In the genomic region with DNA sequence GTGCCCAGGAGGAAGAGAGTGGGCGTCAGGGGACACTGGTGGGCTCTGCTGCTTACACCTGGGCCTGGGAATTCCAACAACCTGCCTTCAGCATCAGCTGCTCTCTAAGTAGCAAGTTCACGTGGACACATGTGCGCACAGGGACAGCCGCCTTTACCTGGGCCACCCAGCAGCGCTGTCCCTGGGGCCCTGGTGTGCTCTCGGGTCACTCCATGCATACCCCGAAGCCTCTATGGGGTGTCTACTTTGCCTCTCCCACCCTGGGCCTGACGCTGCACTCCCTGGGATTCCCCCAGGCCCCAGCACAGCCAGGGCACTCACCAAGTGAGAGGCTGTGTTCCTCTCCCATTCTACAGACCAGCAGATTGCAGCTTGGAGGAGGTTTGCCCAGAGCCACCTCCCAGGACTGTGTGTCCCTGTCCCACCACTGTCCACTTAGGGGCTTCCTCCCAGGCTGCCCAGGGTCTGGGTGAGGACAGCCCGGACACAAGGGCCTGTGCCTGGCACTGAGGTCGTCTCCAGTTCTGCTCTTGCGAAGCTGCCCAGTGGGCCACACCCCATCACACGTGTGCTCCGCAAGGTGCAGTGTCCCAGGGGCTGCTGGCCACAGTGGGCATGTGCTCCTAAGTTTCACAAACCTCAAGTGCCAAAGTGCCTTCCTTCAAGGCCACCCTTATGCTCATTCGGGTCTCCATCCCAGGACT, we compare ENCODE assay signal across 12 cellular contexts. TPM values are rescaled to one million over a fixed set of nuclear protein-coding genes. Genes with fewer than 3 reads are reported as not detected.
DNase-seq lines count a peak whose midpoint lies in the region; ATAC-seq, FAIRE-seq and TF ChIP-seq lines count a peak whose summit lies in the region.
"Had no signal": no experiment of that assay in that cellular context is flagged by ENCODE, and none has a peak within 500 bp of the region (broad histone marks: within the 10 kb centered on the region; RNA-seq: fewer than 3 reads in every experiment).

No MANE protein-coding gene starts in this region.

- no peak overlapping the region for H3K4me3 Mint-ChIP-seq in T-helper 1 cell treated with Interleukin-12 subunit alpha and Interleukin-12 subunit beta and Interleukin-4 antibody, amounts not matched to agents 30 μg/mL and 1 μg/mL, for 36 hours

- H4K91ac ChIP-seq in mesenchymal stem cell (ENCODE audit: low read length), result peak overlapping the region; percentile 73

- H3K9me3 ChIP-seq in GM12878 (replicated peaks; ENCODE audit: control insufficient read depth, insufficient read depth, low read length), result no peaks in the 10 kb centered on the region
- no peaks in the 10 kb centered on the region for H3K9me3 ChIP-seq in mesenchymal stem cell (ENCODE audit: control insufficient read depth, low read length)
- no peaks in the 10 kb centered on the region for H3K9me3 ChIP-seq in subcutaneous abdominal adipose tissue (ENCODE audit: control insufficient read depth in 5 of 5, low read length in 5 of 5)

- peaks cover 0 to 4% of the 10 kb centered on the region in 2 experiments; a peak in 2 of 4 replicates for H3K36me3 ChIP-seq in GM12878 (ENCODE audit: control insufficient read depth in 2 of 2, insufficient read depth in 2 of 2, low read length in 1 of 2)
- H3K36me3 ChIP-seq in mesenchymal stem cell (ENCODE audit: control insufficient read depth in 1 of 2, insufficient read depth in 2 of 2, low read depth in 1 of 2, low read length in 2 of 2), result peaks cover 16 to 32% of the 10 kb centered on the region in 2 experiments
- peaks cover 0 to 35% (median 19%) of the 10 kb centered on the region in 5 donors for H3K36me3 ChIP-seq in subcutaneous abdominal adipose tissue (ENCODE audit: control insufficient read depth in 5 of 5, insufficient read depth in 5 of 5, low read length in 5 of 5)

- 64% methylated on average over 14 of the region's 14 CpGs for WGBS in GM12878 (ENCODE audit: insufficient coverage, insufficient replicate concordance, low lambda C conversion rate, missing lambda C conversion rate)
- 97% methylated on average over 14 of the region's 14 CpGs for WGBS in mesenchymal stem cell

- H2AFZ ChIP-seq in GM12878 (ENCODE audit: control insufficient read depth, low read depth, low read length) (no peak overlapping the region), mesenchymal stem cell (ENCODE audit: low read depth, low read length) (no peak overlapping the region)

- no peak for FAIRE-seq in GM12878 (lab: Jason Lieb, UNC)

- RAD21 ChIA-PET in GM12878 (lab: Charles Lee; ENCODE audit: unreplicated experiment), result interaction anchor here (5.4 kb wide), 1 partner anchor 20 kb away, joined by 21 read pairs; no protein-coding TSS in a partner anchor

- H3K18ac ChIP-seq in mesenchymal stem cell (ENCODE audit: low read depth in 1 of 2, low read length in 2 of 2), result peak overlapping the region; percentile 27 to 28

- no peak for TF ChIP-seq RAD21 in GM12878 (IDR thresholded peaks at IDR 0.05; ENCODE audit: insufficient read depth, low read depth, low read length)

- no peak for TF ChIP-seq EP300 in GM12878 (IDR thresholded peaks at IDR 0.05; ENCODE audit: borderline replicate concordance in 1 of 2, control insufficient read depth in 1 of 2, low read depth in 2 of 2, low read length in 2 of 2)

- no peaks in the 10 kb centered on the region for H3K9me3 Mint-ChIP-seq in T-helper 1 cell treated with Interleukin-12 subunit alpha and Interleukin-12 subunit beta and Interleukin-4 antibody, amounts not matched to agents 30 μg/mL and 1 μg/mL, for 36 hours

- no peak overlapping the region for H3K9ac ChIP-seq in GM12878 (ENCODE audit: control insufficient read depth, insufficient read depth, low read length)
- H3K9ac ChIP-seq in mesenchymal stem cell (ENCODE audit: low read length), result no peak overlapping the region
- peak overlapping the region in 2 of 5 donors; percentile 23 to 38 for H3K9ac ChIP-seq in subcutaneous abdominal adipose tissue (ENCODE audit: low read length in 5 of 5)

- peak overlapping the region in 1 of 2 experiments; percentile 2 for H3K4ac ChIP-seq in mesenchymal stem cell (ENCODE audit: low read depth in 1 of 2, low read length in 2 of 2)

- peak; percentile 12 for ATAC-seq in GM12878

- no peak overlapping the region for H2BK5ac ChIP-seq in mesenchymal stem cell (ENCODE audit: low read depth, low read length, poor library complexity, severe bottlenecking)

- H3K4me2 ChIP-seq in GM12878 (ENCODE audit: control insufficient read depth, insufficient read depth) (no peak overlapping the region), mesenchymal stem cell (ENCODE audit: low read length, poor library complexity, severe bottlenecking) (no peak overlapping the region)

- H3K27ac ChIP-seq in GM12878 (ENCODE audit: control insufficient read depth, insufficient read depth), result no peak overlapping the region
- H3K27ac ChIP-seq in mesenchymal stem cell (ENCODE audit: low read length, poor library complexity, severe bottlenecking), result no peak overlapping the region
- H3K27ac ChIP-seq in subcutaneous abdominal adipose tissue (ENCODE audit: low read depth, low read length), result peak overlapping the region; percentile 30
- H3K27ac ChIP-seq: 22Rv1 had no signal

- no peak overlapping the region for H3K14ac ChIP-seq in mesenchymal stem cell (ENCODE audit: low read length in 2 of 2)

- in situ Hi-C loops in GM12878 (cut with MboI), result no loop called here

- H2BK15ac ChIP-seq in mesenchymal stem cell (ENCODE audit: low read depth, poor library complexity, severe bottlenecking), result no peak overlapping the region

- intact Hi-C loops in GM12878 (cut with micrococcal nuclease; ENCODE audit: unreplicated experiment), result no loop called here

- H3K79me2 ChIP-seq in GM12878 (ENCODE audit: control insufficient read depth, insufficient read depth, low read length), result peaks cover 12% of the 10 kb centered on the region

- no peaks in the 10 kb centered on the region for H3K27me3 Mint-ChIP-seq in T-helper 1 cell treated with Interleukin-12 subunit alpha and Interleukin-12 subunit beta and Interleukin-4 antibody, amounts not matched to agents 30 μg/mL and 1 μg/mL, for 36 hours (ENCODE audit: low read depth)

- peak overlapping the region; percentile 13 for H2AK5ac ChIP-seq in mesenchymal stem cell (ENCODE audit: low read length, severe bottlenecking)

- H3K27ac Mint-ChIP-seq in T-helper 1 cell treated with Interleukin-12 subunit alpha and Interleukin-12 subunit beta and Interleukin-4 antibody, amounts not matched to agents 30 μg/mL and 1 μg/mL, for 36 hours, result peak overlapping the region; percentile 23

- no peak overlapping the region for H2BK120ac ChIP-seq in mesenchymal stem cell (ENCODE audit: low read depth, low read length)

- H3K4me1 ChIP-seq in GM12878 (ENCODE audit: control insufficient read depth, insufficient read depth, low read length) (peaks cover 24% of the 10 kb centered on the region), mesenchymal stem cell (ENCODE audit: control insufficient read depth, insufficient read depth, low read depth, low read length) (peaks cover 70% of the 10 kb centered on the region), subcutaneous abdominal adipose tissue (ENCODE audit: control insufficient read depth in 5 of 5, insufficient read depth in 5 of 5, low read length in 5 of 5) (peaks cover 5 to 87% (median 69%) of the 10 kb centered on the region in 5 donors)

- no peak for TF ChIP-seq CTCF in GM12878 (IDR thresholded peaks at IDR 0.05 in 2 of 3, conservative IDR thresholded peaks at IDR 0.05 in 1 of 3; ENCODE audit: control insufficient read depth in 2 of 3, extremely low read depth in 1 of 3, insufficient read depth in 1 of 3, low read depth in 3 of 3, low read length in 3 of 3)

- SMC1A ChIA-PET in GM12878 (lab: Charles Lee; ENCODE audit: uncharacterized antibody, unreplicated experiment), result interaction anchor here (1.4 to 1.5 kb wide), 2 partner anchors 19 to 69 kb away, joined by 3 to 4 read pairs; no protein-coding TSS in a partner anchor

- peaks cover 50% of the 10 kb centered on the region for H3K4me1 Mint-ChIP-seq in T-helper 1 cell treated with Interleukin-12 subunit alpha and Interleukin-12 subunit beta and Interleukin-4 antibody, amounts not matched to agents 30 μg/mL and 1 μg/mL, for 36 hours (ENCODE audit: low read depth)

- H3K27me3 ChIP-seq in GM12878 (replicated peaks in 1 of 2; ENCODE audit: control insufficient read depth in 2 of 2, insufficient read depth in 2 of 2, low read length in 1 of 2), result no peaks in the 10 kb centered on the region
- no peaks in the 10 kb centered on the region for H3K27me3 ChIP-seq in mesenchymal stem cell (ENCODE audit: control insufficient read depth in 1 of 2, insufficient read depth in 1 of 2, low read length in 2 of 2)
- no peaks in the 10 kb centered on the region for H3K27me3 ChIP-seq in subcutaneous abdominal adipose tissue (ENCODE audit: control insufficient read depth in 5 of 5, insufficient read depth in 4 of 5, low read length in 5 of 5)

- CTCF ChIA-PET in GM12878 (lab: Yijun Ruan, JAX), result interaction anchor here (1.2 to 2.3 kb wide), 2 partner anchors 19 kb away, joined by 6 to 16 read pairs; no protein-coding TSS in a partner anchor

- peaks cover 14% of the 10 kb centered on the region for H3K36me3 Mint-ChIP-seq in T-helper 1 cell treated with Interleukin-12 subunit alpha and Interleukin-12 subunit beta and Interleukin-4 antibody, amounts not matched to agents 30 μg/mL and 1 μg/mL, for 36 hours (ENCODE audit: low read depth)

- H3K4me3 ChIP-seq in GM12878 (no peak overlapping the region), mesenchymal stem cell (ENCODE audit: insufficient read depth in 1 of 2, low read depth in 1 of 2, low read length in 2 of 2) (no peak overlapping the region), subcutaneous abdominal adipose tissue (ENCODE audit: low read depth in 1 of 5, low read length in 5 of 5) (peak overlapping the region in 1 of 5 donors; percentile 4)

- H4K20me1 ChIP-seq in GM12878 (ENCODE audit: control insufficient read depth, insufficient read depth), result no peaks in the 10 kb centered on the region

- no peak for TF ChIP-seq POLR2A in GM12878 (IDR thresholded peaks at IDR 0.05; ENCODE audit: low read depth, low read length)

- DNase-seq in T-helper 1 cell, result no peak
- no peak for DNase-seq in GM12878 (ENCODE audit: low read depth, low spot score)
- DNase-seq in mesenchymal stem cell, result no peak
- DNase-seq in KG1 (lab: John Stamatoyannopoulos, UW), result no peak
- DNase-seq in occipital lobe (lab: John Stamatoyannopoulos, UW), result no peak
- no peak for DNase-seq in NAMALWA (ENCODE audit: low spot score)
- DNase-seq: GOT3, NCI-H187 treated with DMSO at 0.1 percent for 48 hours had no signal

- H3K79me1 ChIP-seq in mesenchymal stem cell (replicated peaks; ENCODE audit: low read length, poor library complexity, severe bottlenecking), result peaks cover 37% of the 10 kb centered on the region

- H2BK12ac ChIP-seq in mesenchymal stem cell (ENCODE audit: low read length in 2 of 2), result peak overlapping the region in 1 of 2 experiments; percentile 29

- POLR2A ChIA-PET in GM12878 (lab: Charles Lee), result interaction anchor here (1.5 kb wide), 1 partner anchor 32 kb away, joined by 4 read pairs; a partner anchor contains a TSS

- no TSS peak for BruUV-seq in GM12878 (replicated peaks; lab: Mats Ljungman, UMichigan)

- H3K23ac ChIP-seq in mesenchymal stem cell (ENCODE audit: low read length in 2 of 2), result no peak overlapping the region

- H4K8ac ChIP-seq in mesenchymal stem cell (ENCODE audit: low read length), result no peak overlapping the region

RNA-seq across cellular contexts. Expression of a gene that starts 5.9 kb away (rescaled TPM):
- 38.5 and 41.6 TPM in 2 replicates for total RNA-seq in GM12878 (2013; cell fraction: nucleolus; rRNA removed)
- total RNA-seq in GM12878 (2014; rRNA removed) (18.6 and 23.0 TPM in 2 replicates), GM12878 (2014; rRNA removed; fragmentation: Illumina TruSeq; extraction: Trizol) (8.0 TPM in 2 replicates), GM12878 (2021) (15.1 and 16.6 TPM in 2 replicates), occipital lobe (7.5 TPM)
- polyA plus RNA-seq in GM12878 (2011; ENCODE audit: low read depth), result 13.3 TPM
- polyA plus RNA-seq in GM12878 (2011; rRNA removed) (12.7 and 33.5 TPM in 2 replicates), GM12878 (2014; fragmentation: Illumina TruSeq; extraction: Trizol) (2.5 and 8.7 TPM in 2 replicates), GM12878 (2014; fragmentation: Nextera tagmentation; extraction: Ambion mirVana) (1 to 10 TPM in 1 of 2 experiments, under 1 TPM in 1; 0.64 to 2.5 TPM), GM12878 (2014; rRNA removed) (23.7 and 27.5 TPM in 2 replicates), GM12878 (2016; fragmentation: Nextera tagmentation; extraction: Ambion mirVana) (10 to 100 TPM; 19.1 to 19.3 TPM)
- 55.7 and 66.8 TPM in 2 replicates for polyA plus RNA-seq in GM12878 (2011; cell fraction: cytosol; rRNA removed)
- 48.8 and 50.5 TPM in 2 replicates for polyA plus RNA-seq in GM12878 (2011; cell fraction: nucleus; rRNA removed)
- 25.3 and 27.1 TPM in 2 replicates for polyA plus RNA-seq in GM12878 (2012)
- 21.6 and 36.2 TPM in 2 replicates for polyA minus RNA-seq in GM12878 (2011; rRNA and poly(A)+ RNA removed)
- polyA minus RNA-seq in GM12878 (2011; cell fraction: cytosol; rRNA and poly(A)+ RNA removed), result 14.6 and 15.7 TPM in 2 replicates
- 8.0 and 14.3 TPM in 2 replicates for polyA minus RNA-seq in GM12878 (2011; cell fraction: nucleus; rRNA and poly(A)+ RNA removed)
- polyA plus RNA-seq in mesenchymal stem cell (2013, experiment 1 of 2), result 62.3 TPM
- polyA plus RNA-seq in mesenchymal stem cell (2013, experiment 2 of 2), result 64.2 TPM

RNA-seq across cellular contexts. Expression of a gene that starts 32.1 kb away (rescaled TPM):
- total RNA-seq in GM12878 (2013; cell fraction: nucleolus; rRNA removed), result 9.7 and 10.4 TPM in 2 replicates
- total RNA-seq in GM12878 (2014; rRNA removed), result 40.8 and 41.6 TPM in 2 replicates
- 12.0 and 13.3 TPM in 2 replicates for total RNA-seq in GM12878 (2014; rRNA removed; fragmentation: Illumina TruSeq; extraction: Trizol)
- 21.6 and 21.8 TPM in 2 replicates for total RNA-seq in GM12878 (2021)
- 4.0 TPM for polyA plus RNA-seq in GM12878 (2011; ENCODE audit: low read depth)
- 8.6 and 18.3 TPM in 2 replicates for polyA plus RNA-seq in GM12878 (2011; rRNA removed)
- polyA plus RNA-seq in GM12878 (2011; cell fraction: cytosol; rRNA removed), result 34.4 and 49.8 TPM in 2 replicates
- 47.7 and 53.9 TPM in 2 replicates for polyA plus RNA-seq in GM12878 (2011; cell fraction: nucleus; rRNA removed)
- polyA plus RNA-seq in GM12878 (2012), result 11.9 and 12.2 TPM in 2 replicates
- polyA plus RNA-seq in GM12878 (2014; fragmentation: Illumina TruSeq; extraction: Trizol), result 0.49 and 6.3 TPM in 2 replicates
- polyA plus RNA-seq in GM12878 (2014; fragmentation: Nextera tagmentation; extraction: Ambion mirVana), result 1 to 10 TPM in 1 of 2 experiments, under 1 TPM in 1; 0.61 to 3.3 TPM
- 38.8 and 44.1 TPM in 2 replicates for polyA plus RNA-seq in GM12878 (2014; rRNA removed)
- 10 to 100 TPM; 23.3 to 27.7 TPM for polyA plus RNA-seq in GM12878 (2016; fragmentation: Nextera tagmentation; extraction: Ambion mirVana)
- polyA minus RNA-seq in GM12878 (2011; rRNA and poly(A)+ RNA removed), result 7.7 and 10.7 TPM in 2 replicates
- 6.0 and 6.9 TPM in 2 replicates for polyA minus RNA-seq in GM12878 (2011; cell fraction: cytosol; rRNA and poly(A)+ RNA removed)
- polyA minus RNA-seq in GM12878 (2011; cell fraction: nucleus; rRNA and poly(A)+ RNA removed), result 6.8 and 12.7 TPM in 2 replicates
- polyA plus RNA-seq in mesenchymal stem cell (2013, experiment 1 of 2), result 66.8 TPM
- polyA plus RNA-seq in mesenchymal stem cell (2013, experiment 2 of 2), result 66.1 TPM
- 15.3 TPM for total RNA-seq in occipital lobe

RNA-seq across cellular contexts. Expression of a gene that starts 55.8 kb away (rescaled TPM):
- not detected in 2 replicates for total RNA-seq in GM12878 (2013; cell fraction: nucleolus; rRNA removed)
- total RNA-seq in GM12878 (2014; rRNA removed) (not detected in 2 replicates), GM12878 (2014; rRNA removed; fragmentation: Illumina TruSeq; extraction: Trizol) (not detected in 2 replicates), GM12878 (2021) (0.08 and 0.15 TPM in 2 replicates), occipital lobe (16.4 TPM)
- polyA plus RNA-seq in GM12878 (2011; ENCODE audit: low read depth), result not detected
- polyA plus RNA-seq in GM12878 (2011; rRNA removed) (not detected in 2 replicates), GM12878 (2014; fragmentation: Illumina TruSeq; extraction: Trizol) (not detected in 2 replicates), GM12878 (2014; fragmentation: Nextera tagmentation; extraction: Ambion mirVana) (not detected), GM12878 (2014; rRNA removed) (not detected in 2 replicates), GM12878 (2016; fragmentation: Nextera tagmentation; extraction: Ambion mirVana) (not detected)
- polyA plus RNA-seq in GM12878 (2011; cell fraction: cytosol; rRNA removed), result 0.01 TPM in 1 of 2 replicates, not detected in the other
- not detected in 2 replicates for polyA plus RNA-seq in GM12878 (2011; cell fraction: nucleus; rRNA removed)
- polyA plus RNA-seq in GM12878 (2012), result not detected in 2 replicates
- not detected in 2 replicates for polyA minus RNA-seq in GM12878 (2011; rRNA and poly(A)+ RNA removed)
- not detected in 2 replicates for polyA minus RNA-seq in GM12878 (2011; cell fraction: cytosol; rRNA and poly(A)+ RNA removed)
- polyA minus RNA-seq in GM12878 (2011; cell fraction: nucleus; rRNA and poly(A)+ RNA removed), result not detected in 2 replicates
- polyA plus RNA-seq in mesenchymal stem cell (2013, experiment 1 of 2), result 0.01 TPM
- polyA plus RNA-seq in mesenchymal stem cell (2013, experiment 2 of 2), result 0.03 TPM
- total RNA-seq: fibroblast of lung had no signal
- polyA plus RNA-seq: fibroblast of lung had no signal

Comparison
In these comparisons a context has a peak if more than half of its experiments do, and no peak if none do; other contexts are left out.
1. RNA of a gene that starts 55.8 kb away (total RNA-seq): 16.4 TPM in occipital lobe (single experiment); 0.08 to 0.15 TPM in GM12878; every median in the first group is over 10 times any median in the second.